1 cellular context compared by ENCODE assay signal in the genomic region with DNA sequence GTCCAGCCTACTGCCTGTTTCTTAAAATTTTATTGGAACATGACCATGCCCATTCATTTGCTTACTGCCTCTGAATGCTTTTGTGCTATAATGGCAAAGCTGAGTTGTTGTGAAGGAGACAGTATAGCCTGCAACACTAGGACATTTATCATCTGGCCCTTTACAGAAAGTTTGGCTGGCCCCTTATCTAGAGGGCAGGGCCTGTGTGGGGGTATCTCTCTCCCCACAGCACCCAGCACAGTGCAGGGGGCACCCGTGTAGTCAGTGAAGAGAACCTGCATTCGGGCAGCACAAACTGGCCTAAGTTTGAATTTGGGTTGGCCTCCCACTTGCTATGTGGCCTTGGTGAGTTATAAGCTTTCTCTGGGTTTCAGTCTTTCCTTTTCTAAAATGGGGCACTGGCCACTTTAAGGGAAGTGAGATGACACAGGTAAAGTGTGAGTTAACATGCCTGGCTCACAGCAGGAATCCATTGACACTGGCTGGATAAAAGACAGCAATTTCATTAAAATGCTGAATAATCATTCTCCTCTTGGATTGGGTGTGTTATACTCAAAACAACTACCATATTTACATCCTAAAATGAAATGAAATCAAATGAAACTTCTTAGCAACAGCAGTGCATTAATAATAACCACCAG.
TF ChIP-seq lines count a peak whose summit lies in the region.

No MANE protein-coding gene starts in this region.

TF ChIP-seq in WTC11, 78 proteins besides CTCF, POLR2A, EP300 and RAD21 (continued from another document):
- TF ChIP-seq, protein P1, sequence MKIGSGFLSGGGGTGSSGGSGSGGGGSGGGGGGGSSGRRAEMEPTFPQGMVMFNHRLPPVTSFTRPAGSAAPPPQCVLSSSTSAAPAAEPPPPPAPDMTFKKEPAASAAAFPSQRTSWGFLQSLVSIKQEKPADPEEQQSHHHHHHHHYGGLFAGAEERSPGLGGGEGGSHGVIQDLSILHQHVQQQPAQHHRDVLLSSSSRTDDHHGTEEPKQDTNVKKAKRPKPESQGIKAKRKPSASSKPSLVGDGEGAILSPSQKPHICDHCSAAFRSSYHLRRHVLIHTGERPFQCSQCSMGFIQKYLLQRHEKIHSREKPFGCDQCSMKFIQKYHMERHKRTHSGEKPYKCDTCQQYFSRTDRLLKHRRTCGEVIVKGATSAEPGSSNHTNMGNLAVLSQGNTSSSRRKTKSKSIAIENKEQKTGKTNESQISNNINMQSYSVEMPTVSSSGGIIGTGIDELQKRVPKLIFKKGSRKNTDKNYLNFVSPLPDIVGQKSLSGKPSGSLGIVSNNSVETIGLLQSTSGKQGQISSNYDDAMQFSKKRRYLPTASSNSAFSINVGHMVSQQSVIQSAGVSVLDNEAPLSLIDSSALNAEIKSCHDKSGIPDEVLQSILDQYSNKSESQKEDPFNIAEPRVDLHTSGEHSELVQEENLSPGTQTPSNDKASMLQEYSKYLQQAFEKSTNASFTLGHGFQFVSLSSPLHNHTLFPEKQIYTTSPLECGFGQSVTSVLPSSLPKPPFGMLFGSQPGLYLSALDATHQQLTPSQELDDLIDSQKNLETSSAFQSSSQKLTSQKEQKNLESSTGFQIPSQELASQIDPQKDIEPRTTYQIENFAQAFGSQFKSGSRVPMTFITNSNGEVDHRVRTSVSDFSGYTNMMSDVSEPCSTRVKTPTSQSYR (CRISPR knock-in tag; IDR thresholded peaks at IDR 0.05) = no peak
- no peak for TF ChIP-seq PRRX2 (CRISPR knock-in tag; IDR thresholded peaks at IDR 0.05)
- TF ChIP-seq NR1H2 (CRISPR knock-in tag; IDR thresholded peaks at IDR 0.05) = no peak
- TF ChIP-seq FOXK1 (CRISPR knock-in tag; IDR thresholded peaks at IDR 0.05) = no peak
- no peak for TF ChIP-seq ZNF232 (CRISPR knock-in tag; IDR thresholded peaks at IDR 0.05)
